In the genomic region with DNA sequence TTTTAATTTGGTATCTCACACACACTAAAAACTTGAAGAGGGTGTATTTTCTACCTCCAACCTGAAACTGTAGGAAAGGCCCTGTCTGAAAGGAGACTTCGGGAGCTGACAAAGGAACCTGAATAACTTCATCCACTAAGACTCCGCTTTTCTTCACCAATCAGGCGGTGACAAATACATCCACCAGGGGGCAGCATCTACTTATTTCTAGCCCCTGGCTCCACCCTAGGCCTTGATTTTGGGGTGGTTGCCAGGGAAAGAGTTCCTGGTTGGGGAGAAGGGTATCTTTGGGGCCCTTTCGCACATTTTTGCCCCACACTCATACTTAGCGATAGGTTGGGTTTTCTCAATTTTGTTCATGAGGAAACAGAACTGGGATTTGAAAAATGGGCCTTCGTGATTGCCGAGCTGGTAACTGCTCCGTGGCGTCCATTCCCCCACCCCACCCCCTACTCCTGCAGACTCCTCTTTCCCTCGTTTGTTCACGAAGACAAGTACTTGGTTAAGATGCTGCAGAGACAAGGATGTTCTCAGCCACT, we compare ENCODE assay signal across 8 cellular contexts. TPM values are rescaled to one million over a fixed set of nuclear protein-coding genes. Genes with fewer than 3 reads are reported as not detected.
A peak's percentile ranks its signal among the peaks of the same experiment; 100 is the strongest.
DNase-seq lines count a peak whose midpoint lies in the region; ATAC-seq, FAIRE-seq and TF ChIP-seq lines count a peak whose summit lies in the region.

No MANE protein-coding gene starts in this region.

- CTCF ChIA-PET in HCT116 (lab: Charles Lee) = interaction anchor here (0.6 to 10.0 kb wide), 14 partner anchors 9 to 124 kb away, joined by 3 to 194 read pairs (median 4); a partner anchor contains a TSS
- CTCF ChIA-PET in activated CD4-positive, alpha-beta T cell treated with anti-CD3 and anti-CD28 coated beads, Interleukin-2, amount 10 ng/mL, durations not matched to agents 7 days and 5 days (lab: Charles Lee) = interaction anchor here (0.6 to 14.7 kb wide), 16 partner anchors 9 to 307 kb away, joined by 3 to 240 read pairs (median 3); a partner anchor contains a TSS
- CTCF ChIA-PET in HepG2 (lab: Yijun Ruan, JAX; ENCODE audit: low intra/inter-chr PET ratio, low total read pairs) = interaction anchor here (1.0 to 9.0 kb wide), 3 partner anchors 34 to 91 kb away, joined by 3 to 381 read pairs (median 11); a partner anchor contains a TSS

- H2AFZ ChIP-seq in HCT116 (ENCODE audit: low read depth, low read length, poor library complexity, severe bottlenecking) (no peak overlapping the region), HepG2 (ENCODE audit: low read length) (no peak overlapping the region)

- TF ChIP-seq EP300 in HepG2 (IDR thresholded peaks at IDR 0.05; ENCODE audit: low read depth in 2 of 2, low read length in 2 of 2) (0 out of 4 replicates have a peak, but pooled peaks of 1 of the 2 experiments have one; percentile 11), HepG2 (CRISPR knock-in tag; IDR thresholded peaks at IDR 0.05; ENCODE audit: borderline replicate concordance) (peak; percentile 54; the same call in 1 of the 2 replicates)

- peak overlapping the region; percentile 46 for H3K27ac Mint-ChIP-seq in activated CD4-positive, alpha-beta T cell treated with anti-CD3 and anti-CD28 coated beads, Interleukin-2, amount 10 ng/mL, durations not matched to agents 7 days and 5 days

- TF ChIP-seq CTCF in AG09319 (IDR thresholded peaks at IDR 0.05; ENCODE audit: low read depth, low read length) = peak; percentile 82
- peak; percentile 82 to 99 (median 96) for TF ChIP-seq CTCF in HCT116 (IDR thresholded peaks at IDR 0.05 in 2 of 3, conservative IDR thresholded peaks at IDR 0.05 in 1 of 3; ENCODE audit: borderline replicate concordance in 1 of 3, insufficient read depth in 1 of 3, low read depth in 2 of 3, low read length in 2 of 3)
- TF ChIP-seq CTCF in coronary artery (IDR thresholded peaks at IDR 0.05) = peak; percentile 91
- peak; percentile 96 for TF ChIP-seq CTCF in HepG2 (CRISPR knock-in tag; IDR thresholded peaks at IDR 0.05)

- H3K4me1 ChIP-seq in HCT116 (ENCODE audit: control insufficient read depth in 1 of 2, insufficient read depth in 2 of 2, low read length in 2 of 2) (peaks cover 3 to 24% of the 10 kb centered on the region in 2 experiments; a peak in 3 of 4 replicates), HepG2 (ENCODE audit: insufficient read depth, low read length) (peaks cover 64% of the 10 kb centered on the region)

- H3K27me3 Mint-ChIP-seq in activated CD4-positive, alpha-beta T cell treated with anti-CD3 and anti-CD28 coated beads, Interleukin-2, amount 10 ng/mL, durations not matched to agents 7 days and 5 days = no peaks in the 10 kb centered on the region

- WGBS in HepG2 (ENCODE audit: low lambda C conversion rate) = 32% methylated on average over 11 of the region's 11 CpGs

- no peaks in the 10 kb centered on the region for H3K9me2 ChIP-seq in HCT116 (ENCODE audit: insufficient read depth)

- H3K9ac ChIP-seq in HCT116 (ENCODE audit: low read length) (no peak overlapping the region), HepG2 (ENCODE audit: insufficient read depth, low read depth, low read length) (peak overlapping the region; percentile 28; the same call in 1 of the 2 replicates)

- RAD21 ChIA-PET in HCT116 (lab: Charles Lee; ENCODE audit: low non-redundant PET in 1 of 2, low total read pairs in 2 of 2, uncharacterized antibody in 2 of 2, unreplicated experiment in 2 of 2) = interaction anchor here (0.7 to 3.3 kb wide), 4 partner anchors 19 to 183 kb away, joined by 3 to 31 read pairs (median 10); a partner anchor contains a TSS

- in situ Hi-C loops in HepG2 (cut with HindIII; ENCODE audit: extremely low pct_ligation_motif_present, low pct_unique_long_range_greater_than_20kb) = no loop called here

- H3K4me1 Mint-ChIP-seq in activated CD4-positive, alpha-beta T cell treated with anti-CD3 and anti-CD28 coated beads, Interleukin-2, amount 10 ng/mL, durations not matched to agents 7 days and 5 days = peaks cover 39% of the 10 kb centered on the region

- TF ChIP-seq RAD21 in HCT116 (IDR thresholded peaks at IDR 0.05; ENCODE audit: low read depth) (peak; percentile 100), HepG2 (CRISPR knock-in tag; IDR thresholded peaks at IDR 0.05) (peak; percentile 99)

- H3K4me2 ChIP-seq in HCT116 (ENCODE audit: low read length) (peak overlapping the region; percentile 5; the same call in 1 of the 2 replicates), HepG2 (ENCODE audit: low read depth, low read length) (peak overlapping the region; percentile 58)

- H3K9me3 ChIP-seq in HCT116 (ENCODE audit: control insufficient read depth in 1 of 2, insufficient read depth in 1 of 2, low read depth in 1 of 2, low read length in 2 of 2) = no peaks in the 10 kb centered on the region
- no peaks in the 10 kb centered on the region for H3K9me3 ChIP-seq in HepG2 (ENCODE audit: low read length)

- TF ChIP-seq POLR2A in HCT116 (IDR thresholded peaks at IDR 0.05; ENCODE audit: borderline replicate concordance, extremely low read depth, insufficient read depth, insufficient read length) (no peak), HepG2 (IDR thresholded peaks at IDR 0.05; ENCODE audit: insufficient read depth in 1 of 2, low read depth in 2 of 2, low read length in 2 of 2) (no peak)

- POLR2A ChIA-PET in HCT116 (lab: Charles Lee) = interaction anchor here (0.6 to 4.6 kb wide), 3 partner anchors 26 to 89 kb away, joined by 3 to 37 read pairs (median 26); a partner anchor contains a TSS
- POLR2A ChIA-PET in activated CD4-positive, alpha-beta T cell treated with anti-CD3 and anti-CD28 coated beads, Interleukin-2, amount 10 ng/mL, durations not matched to agents 7 days and 5 days (lab: Charles Lee) = interaction anchor here (1.0 kb wide), 1 partner anchor 26 kb away, joined by 4 read pairs; no protein-coding TSS in a partner anchor
- POLR2A ChIA-PET in HepG2 (lab: Yijun Ruan, JAX) = interaction anchor here (1.3 to 13.3 kb wide), 12 partner anchors 10 to 153 kb away, joined by 4 to 485 read pairs (median 10); a partner anchor contains a TSS

- no peaks in the 10 kb centered on the region for H3K9me3 Mint-ChIP-seq in activated CD4-positive, alpha-beta T cell treated with anti-CD3 and anti-CD28 coated beads, Interleukin-2, amount 10 ng/mL, durations not matched to agents 7 days and 5 days

- H3K36me3 Mint-ChIP-seq in activated CD4-positive, alpha-beta T cell treated with anti-CD3 and anti-CD28 coated beads, Interleukin-2, amount 10 ng/mL, durations not matched to agents 7 days and 5 days (ENCODE audit: low read depth) = no peaks in the 10 kb centered on the region

- H3K27me3 ChIP-seq in HCT116 (ENCODE audit: insufficient read depth, low read length) (no peaks in the 10 kb centered on the region), HepG2 (ENCODE audit: control insufficient read depth in 1 of 2, insufficient read depth in 2 of 2, low read length in 2 of 2) (no peaks in the 10 kb centered on the region)

- peak; percentile 82 for FAIRE-seq in HepG2 (lab: Jason Lieb, UNC)

- H3K4me3 ChIP-seq in HCT116 (replicated peaks in 1 of 2; ENCODE audit: low read depth in 1 of 2, low read length in 2 of 2) (no peak overlapping the region), coronary artery (peak overlapping the region; percentile 35), HepG2 (replicated peaks in 1 of 3; ENCODE audit: insufficient read depth in 1 of 3, low read depth in 2 of 3, low read length in 3 of 3) (no peak overlapping the region)

- H4K20me1 ChIP-seq in HCT116 (ENCODE audit: insufficient read depth) (no peaks in the 10 kb centered on the region), HepG2 (ENCODE audit: insufficient read depth, low read length) (no peaks in the 10 kb centered on the region)

- no peak overlapping the region for H3K4me3 Mint-ChIP-seq in activated CD4-positive, alpha-beta T cell treated with anti-CD3 and anti-CD28 coated beads, Interleukin-2, amount 10 ng/mL, durations not matched to agents 7 days and 5 days

- BruUV-seq in HCT116 (replicated peaks; lab: Mats Ljungman, UMichigan) (no TSS peak), HepG2 (replicated peaks; lab: Mats Ljungman, UMichigan) (no TSS peak)

- H3K79me2 ChIP-seq in HCT116 (ENCODE audit: insufficient read depth, low read length) (no peaks in the 10 kb centered on the region; the same call in 1 of the 2 replicates), HepG2 (ENCODE audit: insufficient read depth, low read length) (peaks cover 2% of the 10 kb centered on the region)

- ATAC-seq in HCT116 (peak; percentile 59), HepG2 (peak; percentile 60), HG02678 (IDR thresholded peaks at IDR 0.05; ENCODE audit: unreplicated experiment) (no peak)

- H3K27ac ChIP-seq in HCT116 (ENCODE audit: low read depth, low read length) (no peak overlapping the region), coronary artery (peak overlapping the region in 1 of 2 donors; percentile 59), HepG2 (ENCODE audit: extremely low read length, insufficient read depth, low read length) (peak overlapping the region; percentile 55)

- no peaks in the 10 kb centered on the region for H3K36me3 ChIP-seq in HCT116 (ENCODE audit: control insufficient read depth in 1 of 2, insufficient read depth in 2 of 2, low read length in 2 of 2)
- no peaks in the 10 kb centered on the region for H3K36me3 ChIP-seq in HepG2 (replicated peaks in 1 of 2; ENCODE audit: control insufficient read depth in 1 of 2, insufficient read depth in 2 of 2, low read length in 2 of 2)

- DNase-seq in AG09319 (ENCODE audit: extremely low read depth, low read depth) (peak; percentile 68), HCT116 (ENCODE audit: low read depth, low spot score) (peak; percentile 79), NCI-H526 (lab: John Stamatoyannopoulos, UW) (peak; percentile 23 to 86), coronary artery (ENCODE audit: low spot score) (peak; percentile 90), HepG2 (ENCODE audit: low spot score) (peak; percentile 83)
- peak; percentile 94 for DNase-seq in activated CD4-positive, alpha-beta T cell treated with anti-CD3 and anti-CD28 coated beads, Interleukin-2, amount 10 ng/mL, durations not matched to agents 7 days and 5 days
- peak; percentile 91 to 95 for DNase-seq in stimulated activated CD4-positive, alpha-beta T cell treated with anti-CD3 and anti-CD28 coated beads, Interleukin-2, amount 100 ng/mL, for 48 hours

- intact Hi-C loops in HCT116 (cut with micrococcal nuclease) = loop anchor here (1.0 kb wide), 1 partner anchor 89 kb away; a partner anchor contains a TSS
- intact Hi-C loops in HepG2 (cut with micrococcal nuclease; ENCODE audit: unreplicated experiment) = loop anchor here (1.0 kb wide), 1 partner anchor 89 kb away; a partner anchor contains a TSS

RNA-seq across cellular contexts. Expression of a gene that starts 4.8 kb away (rescaled TPM):
- 11.5 TPM for total RNA-seq in HCT116 (2021; ENCODE audit: unreplicated experiment)
- 13.4 and 16.0 TPM in 2 replicates for polyA plus RNA-seq in HCT116 (2012)
- total RNA-seq in activated CD4-positive, alpha-beta T cell treated with anti-CD3 and anti-CD28 coated beads, Interleukin-2, amount 10 ng/mL, durations not matched to agents 7 days and 5 days = 1 to 10 TPM; 2.1 to 2.2 TPM
- total RNA-seq in HepG2 (2016; rRNA removed; fragmentation: Illumina TruSeq; extraction: Trizol) = 9.0 and 9.5 TPM in 2 replicates
- 4.8 and 5.0 TPM in 2 replicates for total RNA-seq in HepG2 (2016; cell fraction: cytosol; rRNA removed; fragmentation: Illumina TruSeq; extraction: Trizol; ENCODE audit: low read depth)
- total RNA-seq in HepG2 (2016; cell fraction: insoluble cytoplasmic fraction; rRNA removed; fragmentation: Illumina TruSeq; extraction: Trizol) = 8.2 and 10.0 TPM in 2 replicates
- total RNA-seq in HepG2 (2016; cell fraction: membrane; rRNA removed; fragmentation: Illumina TruSeq; extraction: Trizol) = 6.9 and 7.7 TPM in 2 replicates
- total RNA-seq in HepG2 (2016; cell fraction: nucleus; rRNA removed; fragmentation: Illumina TruSeq; extraction: Trizol) = 5.3 and 7.3 TPM in 2 replicates
- 25.9 and 40.6 TPM in 2 replicates for polyA plus RNA-seq in HepG2 (2011; rRNA removed)
- polyA plus RNA-seq in HepG2 (2011; cell fraction: cytosol; rRNA removed) = 42.8 and 43.2 TPM in 2 replicates
- 20.5 and 34.1 TPM in 2 replicates for polyA plus RNA-seq in HepG2 (2011; cell fraction: nucleus; rRNA removed)
- polyA plus RNA-seq in HepG2 (2012) = 31.5 and 47.6 TPM in 2 replicates
- 2.0 and 2.2 TPM in 2 replicates for polyA plus RNA-seq in HepG2 (2016; cell fraction: cytosol; fragmentation: Illumina TruSeq; extraction: Trizol; ENCODE audit: low read depth)
- 11.6 and 13.8 TPM in 2 replicates for polyA plus RNA-seq in HepG2 (2016; cell fraction: insoluble cytoplasmic fraction; fragmentation: Illumina TruSeq; extraction: Trizol; ENCODE audit: low read depth)
- polyA plus RNA-seq in HepG2 (2016; cell fraction: membrane; fragmentation: Illumina TruSeq; extraction: Trizol; ENCODE audit: low read depth) = 3.2 TPM in 2 replicates
- 12.2 and 15.4 TPM in 2 replicates for polyA plus RNA-seq in HepG2 (2016; cell fraction: nucleus; fragmentation: Illumina TruSeq; extraction: Trizol; ENCODE audit: insufficient read depth, low read depth)
- 18.8 and 37.1 TPM in 2 replicates for polyA minus RNA-seq in HepG2 (2011; rRNA and poly(A)+ RNA removed; ENCODE audit: low replicate concordance)
- polyA minus RNA-seq in HepG2 (2011; cell fraction: cytosol; rRNA and poly(A)+ RNA removed) = 15.0 and 19.8 TPM in 2 replicates
- 8.9 and 13.3 TPM in 2 replicates for polyA minus RNA-seq in HepG2 (2011; cell fraction: nucleus; rRNA and poly(A)+ RNA removed)
